ENCODE assay signal across 1 cellular context in the genomic region with DNA sequence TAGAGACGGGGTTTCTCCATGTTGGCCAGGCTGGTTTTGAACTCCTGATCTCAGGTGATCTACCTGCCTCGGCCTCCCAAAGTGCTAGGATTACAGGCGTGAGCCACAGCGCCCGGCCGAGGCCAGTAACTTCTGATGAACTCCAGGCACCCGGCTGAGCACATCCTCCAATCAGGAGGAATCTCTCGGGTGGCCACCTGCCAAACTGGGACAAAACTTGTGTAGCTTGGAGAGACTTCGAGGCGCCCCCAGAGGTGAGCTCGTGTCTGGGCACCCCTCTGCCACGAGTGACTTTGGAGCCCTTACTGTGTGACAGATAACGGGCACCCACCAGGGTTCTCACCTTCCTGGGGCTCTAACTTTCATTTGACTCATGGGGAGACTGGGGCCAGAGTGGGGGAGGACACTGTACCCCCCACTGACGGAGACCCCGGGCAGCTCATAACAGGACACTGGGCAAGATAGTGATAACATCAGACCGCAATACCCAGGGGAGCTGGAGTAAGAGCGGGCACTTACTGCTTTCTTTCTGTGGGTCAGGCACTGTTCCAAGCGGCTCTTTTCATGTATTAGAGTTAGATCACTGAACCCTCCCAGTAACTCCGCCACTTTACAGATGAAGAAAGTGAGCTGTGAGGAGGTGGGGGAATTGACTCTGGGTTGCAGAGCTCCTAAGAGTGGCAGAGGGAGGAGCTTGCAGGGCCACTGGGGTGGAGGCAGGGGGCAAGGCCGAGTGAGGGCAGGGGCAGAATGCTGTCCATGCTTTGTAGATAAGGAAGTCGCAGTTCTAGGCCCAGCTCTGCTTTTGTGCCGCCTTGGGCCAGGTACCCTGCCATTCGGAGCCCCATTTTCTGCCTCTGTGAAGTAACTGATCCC.
TF ChIP-seq lines count a peak whose summit lies in the region.

No MANE protein-coding gene starts in this region.

TF ChIP-seq in HEK293, 187 proteins besides CTCF, POLR2A, EP300 and RAD21 (continued from another document and continues in another):
- TF ChIP-seq, protein P1, sequence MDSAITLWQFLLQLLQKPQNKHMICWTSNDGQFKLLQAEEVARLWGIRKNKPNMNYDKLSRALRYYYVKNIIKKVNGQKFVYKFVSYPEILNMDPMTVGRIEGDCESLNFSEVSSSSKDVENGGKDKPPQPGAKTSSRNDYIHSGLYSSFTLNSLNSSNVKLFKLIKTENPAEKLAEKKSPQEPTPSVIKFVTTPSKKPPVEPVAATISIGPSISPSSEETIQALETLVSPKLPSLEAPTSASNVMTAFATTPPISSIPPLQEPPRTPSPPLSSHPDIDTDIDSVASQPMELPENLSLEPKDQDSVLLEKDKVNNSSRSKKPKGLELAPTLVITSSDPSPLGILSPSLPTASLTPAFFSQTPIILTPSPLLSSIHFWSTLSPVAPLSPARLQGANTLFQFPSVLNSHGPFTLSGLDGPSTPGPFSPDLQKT (IDR thresholded peaks at IDR 0.05; ENCODE audit: borderline replicate concordance, low read depth, low read length): no peak
- no peak for TF ChIP-seq ZNF404 (tag by site-specific recombination; IDR thresholded peaks at IDR 0.05)
- TF ChIP-seq ZSCAN16 (tag by site-specific recombination; IDR thresholded peaks at IDR 0.05): 0 out of 2 replicates have a peak, but pooled peaks have one; percentile 27
- no peak for TF ChIP-seq ZNF555 (tag by site-specific recombination; conservative IDR thresholded peaks at IDR 0.05)
- TF ChIP-seq ZSCAN30 (tag by site-specific recombination; IDR thresholded peaks at IDR 0.05): peak; percentile 19; the same call in 1 of the 2 replicates
- TF ChIP-seq SCRT1 (tag by site-specific recombination; IDR thresholded peaks at IDR 0.05; ENCODE audit: borderline replicate concordance): no peak
- TF ChIP-seq GLI4 (tag by site-specific recombination; IDR thresholded peaks at IDR 0.05): no peak
- 0 out of 2 replicates have a peak, but pooled peaks have one; percentile 14 for TF ChIP-seq ZBTB21 (tag by site-specific recombination; IDR thresholded peaks at IDR 0.05)
- TF ChIP-seq ZBTB1 (tag by site-specific recombination; IDR thresholded peaks at IDR 0.05): no peak
- TF ChIP-seq ZNF10 (tag by site-specific recombination; IDR thresholded peaks at IDR 0.05): 0 out of 2 replicates have a peak, but pooled peaks have one; percentile 9
- TF ChIP-seq ZNF138 (tag by site-specific recombination; IDR thresholded peaks at IDR 0.05; ENCODE audit: borderline replicate concordance): no peak
- no peak for TF ChIP-seq ZNF146 (tag by site-specific recombination; IDR thresholded peaks at IDR 0.05)
- TF ChIP-seq, protein P2, sequence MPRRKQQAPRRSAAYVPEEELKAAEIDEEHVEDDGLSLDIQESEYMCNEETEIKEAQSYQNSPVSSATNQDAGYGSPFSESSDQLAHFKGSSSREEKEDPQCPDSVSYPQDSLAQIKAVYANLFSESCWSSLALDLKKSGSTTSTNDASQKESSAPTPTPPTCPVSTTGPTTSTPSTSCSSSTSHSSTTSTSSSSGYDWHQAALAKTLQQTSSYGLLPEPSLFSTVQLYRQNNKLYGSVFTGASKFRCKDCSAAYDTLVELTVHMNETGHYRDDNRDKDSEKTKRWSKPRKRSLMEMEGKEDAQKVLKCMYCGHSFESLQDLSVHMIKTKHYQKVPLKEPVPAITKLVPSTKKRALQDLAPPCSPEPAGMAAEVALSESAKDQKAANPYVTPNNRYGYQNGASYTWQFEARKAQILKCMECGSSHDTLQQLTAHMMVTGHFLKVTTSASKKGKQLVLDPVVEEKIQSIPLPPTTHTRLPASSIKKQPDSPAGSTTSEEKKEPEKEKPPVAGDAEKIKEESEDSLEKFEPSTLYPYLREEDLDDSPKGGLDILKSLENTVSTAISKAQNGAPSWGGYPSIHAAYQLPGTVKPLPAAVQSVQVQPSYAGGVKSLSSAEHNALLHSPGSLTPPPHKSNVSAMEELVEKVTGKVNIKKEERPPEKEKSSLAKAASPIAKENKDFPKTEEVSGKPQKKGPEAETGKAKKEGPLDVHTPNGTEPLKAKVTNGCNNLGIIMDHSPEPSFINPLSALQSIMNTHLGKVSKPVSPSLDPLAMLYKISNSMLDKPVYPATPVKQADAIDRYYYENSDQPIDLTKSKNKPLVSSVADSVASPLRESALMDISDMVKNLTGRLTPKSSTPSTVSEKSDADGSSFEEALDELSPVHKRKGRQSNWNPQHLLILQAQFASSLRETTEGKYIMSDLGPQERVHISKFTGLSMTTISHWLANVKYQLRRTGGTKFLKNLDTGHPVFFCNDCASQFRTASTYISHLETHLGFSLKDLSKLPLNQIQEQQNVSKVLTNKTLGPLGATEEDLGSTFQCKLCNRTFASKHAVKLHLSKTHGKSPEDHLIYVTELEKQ (tag by site-specific recombination; IDR thresholded peaks at IDR 0.05; ENCODE audit: borderline replicate concordance): peak; percentile 43; the same call in 1 of the 2 replicates
- TF ChIP-seq ZNF2 (tag by site-specific recombination; IDR thresholded peaks at IDR 0.05): no peak
- 0 out of 2 replicates have a peak, but pooled peaks have one; percentile 56 for TF ChIP-seq ZNF184 (tag by site-specific recombination; IDR thresholded peaks at IDR 0.05)
- no peak for TF ChIP-seq ZNF664 (tag by site-specific recombination; IDR thresholded peaks at IDR 0.05)
- no peak for TF ChIP-seq TRIM28 (IDR thresholded peaks at IDR 0.05; ENCODE audit: borderline replicate concordance, low read length)
- TF ChIP-seq ZNF521 (tag by site-specific recombination; IDR thresholded peaks at IDR 0.05): no peak
- no peak for TF ChIP-seq ZNF830 (tag by site-specific recombination; IDR thresholded peaks at IDR 0.05; ENCODE audit: low read depth)
- TF ChIP-seq ZNF394 (tag by site-specific recombination; IDR thresholded peaks at IDR 0.05; ENCODE audit: borderline replicate concordance): peak; percentile 47; the same call in 1 of the 2 replicates
- no peak for TF ChIP-seq RBAK (tag by site-specific recombination; IDR thresholded peaks at IDR 0.05)
- no peak for TF ChIP-seq ZNF654 (tag by site-specific recombination; IDR thresholded peaks at IDR 0.05; ENCODE audit: low read depth)
- TF ChIP-seq FEZF1 (tag by site-specific recombination; IDR thresholded peaks at IDR 0.05): peak; percentile 95
- TF ChIP-seq ZNF530 (tag by site-specific recombination; IDR thresholded peaks at IDR 0.05; ENCODE audit: low read depth): no peak
- TF ChIP-seq ZNF140 (tag by site-specific recombination; IDR thresholded peaks at IDR 0.05): no peak
- TF ChIP-seq, protein P3, sequence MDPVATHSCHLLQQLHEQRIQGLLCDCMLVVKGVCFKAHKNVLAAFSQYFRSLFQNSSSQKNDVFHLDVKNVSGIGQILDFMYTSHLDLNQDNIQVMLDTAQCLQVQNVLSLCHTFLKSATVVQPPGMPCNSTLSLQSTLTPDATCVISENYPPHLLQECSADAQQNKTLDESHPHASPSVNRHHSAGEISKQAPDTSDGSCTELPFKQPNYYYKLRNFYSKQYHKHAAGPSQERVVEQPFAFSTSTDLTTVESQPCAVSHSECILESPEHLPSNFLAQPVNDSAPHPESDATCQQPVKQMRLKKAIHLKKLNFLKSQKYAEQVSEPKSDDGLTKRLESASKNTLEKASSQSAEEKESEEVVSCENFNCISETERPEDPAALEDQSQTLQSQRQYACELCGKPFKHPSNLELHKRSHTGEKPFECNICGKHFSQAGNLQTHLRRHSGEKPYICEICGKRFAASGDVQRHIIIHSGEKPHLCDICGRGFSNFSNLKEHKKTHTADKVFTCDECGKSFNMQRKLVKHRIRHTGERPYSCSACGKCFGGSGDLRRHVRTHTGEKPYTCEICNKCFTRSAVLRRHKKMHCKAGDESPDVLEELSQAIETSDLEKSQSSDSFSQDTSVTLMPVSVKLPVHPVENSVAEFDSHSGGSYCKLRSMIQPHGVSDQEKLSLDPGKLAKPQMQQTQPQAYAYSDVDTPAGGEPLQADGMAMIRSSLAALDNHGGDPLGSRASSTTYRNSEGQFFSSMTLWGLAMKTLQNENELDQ (tag by site-specific recombination; IDR thresholded peaks at IDR 0.05; ENCODE audit: low read depth): no peak
- TF ChIP-seq ZNF211 (tag by site-specific recombination; IDR thresholded peaks at IDR 0.05; ENCODE audit: low read depth): no peak
- TF ChIP-seq ZNF266 (tag by site-specific recombination; IDR thresholded peaks at IDR 0.05; ENCODE audit: low read depth): no peak
- TF ChIP-seq ZSCAN18 (tag by site-specific recombination; IDR thresholded peaks at IDR 0.05): no peak
- no peak for TF ChIP-seq SALL2 (tag by site-specific recombination; IDR thresholded peaks at IDR 0.05; ENCODE audit: borderline replicate concordance)
- peak; percentile 38; the same call in 1 of the 2 replicates for TF ChIP-seq WT1 (tag by site-specific recombination; IDR thresholded peaks at IDR 0.05)
- no peak for TF ChIP-seq ZFP3 (tag by site-specific recombination; IDR thresholded peaks at IDR 0.05; ENCODE audit: low read depth)
- peak; percentile 25; the same call in 1 of the 2 replicates for TF ChIP-seq ZNF623 (tag by site-specific recombination; IDR thresholded peaks at IDR 0.05)
- TF ChIP-seq MEIS1 (CRISPR knock-in tag; IDR thresholded peaks at IDR 0.05; ENCODE audit: borderline replicate concordance): no peak
- TF ChIP-seq, protein P4, sequence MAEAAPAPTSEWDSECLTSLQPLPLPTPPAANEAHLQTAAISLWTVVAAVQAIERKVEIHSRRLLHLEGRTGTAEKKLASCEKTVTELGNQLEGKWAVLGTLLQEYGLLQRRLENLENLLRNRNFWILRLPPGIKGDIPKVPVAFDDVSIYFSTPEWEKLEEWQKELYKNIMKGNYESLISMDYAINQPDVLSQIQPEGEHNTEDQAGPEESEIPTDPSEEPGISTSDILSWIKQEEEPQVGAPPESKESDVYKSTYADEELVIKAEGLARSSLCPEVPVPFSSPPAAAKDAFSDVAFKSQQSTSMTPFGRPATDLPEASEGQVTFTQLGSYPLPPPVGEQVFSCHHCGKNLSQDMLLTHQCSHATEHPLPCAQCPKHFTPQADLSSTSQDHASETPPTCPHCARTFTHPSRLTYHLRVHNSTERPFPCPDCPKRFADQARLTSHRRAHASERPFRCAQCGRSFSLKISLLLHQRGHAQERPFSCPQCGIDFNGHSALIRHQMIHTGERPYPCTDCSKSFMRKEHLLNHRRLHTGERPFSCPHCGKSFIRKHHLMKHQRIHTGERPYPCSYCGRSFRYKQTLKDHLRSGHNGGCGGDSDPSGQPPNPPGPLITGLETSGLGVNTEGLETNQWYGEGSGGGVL (tag by site-specific recombination; IDR thresholded peaks at IDR 0.05): peak; percentile 90
- no peak for TF ChIP-seq ZNF76 (tag by site-specific recombination; IDR thresholded peaks at IDR 0.05; ENCODE audit: borderline replicate concordance, low read depth)
- no peak for TF ChIP-seq PRDM1 (tag by site-specific recombination; IDR thresholded peaks at IDR 0.05)
- TF ChIP-seq ZNF843 (tag by site-specific recombination; IDR thresholded peaks at IDR 0.05): peak; percentile 64; the same call in 1 of the 2 replicates
- no peak for TF ChIP-seq ZNF549 (tag by site-specific recombination; IDR thresholded peaks at IDR 0.05)
- peak; percentile 68; the same call in 1 of the 2 replicates for TF ChIP-seq ZNF24 (tag by site-specific recombination; IDR thresholded peaks at IDR 0.05)
- TF ChIP-seq ZNF155 (tag by site-specific recombination; IDR thresholded peaks at IDR 0.05): no peak
- no peak for TF ChIP-seq ZNF311 (tag by site-specific recombination; IDR thresholded peaks at IDR 0.05; ENCODE audit: borderline replicate concordance)
- TF ChIP-seq OVOL3 (tag by site-specific recombination; IDR thresholded peaks at IDR 0.05): no peak
- TF ChIP-seq ZSCAN4 (tag by site-specific recombination; IDR thresholded peaks at IDR 0.05): no peak
- no peak for TF ChIP-seq ZNF175 (tag by site-specific recombination; IDR thresholded peaks at IDR 0.05)
- TF ChIP-seq ZNF174 (tag by site-specific recombination; IDR thresholded peaks at IDR 0.05): no peak
- no peak for TF ChIP-seq KLF7 (tag by site-specific recombination; IDR thresholded peaks at IDR 0.05; ENCODE audit: borderline replicate concordance)
- no peak for TF ChIP-seq ZNF488 (tag by site-specific recombination; IDR thresholded peaks at IDR 0.05)
- TF ChIP-seq, protein P5, sequence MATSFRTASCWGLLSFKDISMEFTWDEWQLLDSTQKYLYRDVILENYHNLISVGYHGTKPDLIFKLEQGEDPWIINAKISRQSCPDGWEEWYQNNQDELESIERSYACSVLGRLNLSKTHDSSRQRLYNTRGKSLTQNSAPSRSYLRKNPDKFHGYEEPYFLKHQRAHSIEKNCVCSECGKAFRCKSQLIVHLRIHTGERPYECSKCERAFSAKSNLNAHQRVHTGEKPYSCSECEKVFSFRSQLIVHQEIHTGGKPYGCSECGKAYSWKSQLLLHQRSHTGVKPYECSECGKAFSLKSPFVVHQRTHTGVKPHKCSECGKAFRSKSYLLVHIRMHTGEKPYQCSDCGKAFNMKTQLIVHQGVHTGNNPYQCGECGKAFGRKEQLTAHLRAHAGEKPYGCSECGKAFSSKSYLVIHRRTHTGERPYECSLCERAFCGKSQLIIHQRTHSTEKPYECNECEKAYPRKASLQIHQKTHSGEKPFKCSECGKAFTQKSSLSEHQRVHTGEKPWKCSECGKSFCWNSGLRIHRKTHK (tag by site-specific recombination; IDR thresholded peaks at IDR 0.05): no peak
